18 cellular contexts compared by ENCODE assay signal in genomic region chr15:81184188-81184587, GRCh38. TPM values are rescaled to one million over a fixed set of nuclear protein-coding genes. Genes with fewer than 3 reads are reported as not detected.
A peak's percentile ranks its signal among the peaks of the same experiment; 100 is the strongest.
DNase-seq lines count a peak whose midpoint lies in the region; ATAC-seq and TF ChIP-seq lines count a peak whose summit lies in the region.
"Had no signal": no experiment of that assay in that cellular context is flagged by ENCODE, and none has a peak within 500 bp of the region (broad histone marks: within the 10 kb centered on the region; RNA-seq: fewer than 3 reads in every experiment).

No MANE protein-coding gene starts in this region.

- no peaks in the 10 kb centered on the region for H3K36me3 ChIP-seq in mesenchymal stem cell (ENCODE audit: control insufficient read depth in 1 of 2, insufficient read depth in 2 of 2, low read depth in 1 of 2, low read length in 2 of 2)
- H3K36me3 ChIP-seq in upper lobe of left lung, result no peaks in the 10 kb centered on the region

- no peaks in the 10 kb centered on the region for H3K79me1 ChIP-seq in mesenchymal stem cell (replicated peaks; ENCODE audit: low read length, poor library complexity, severe bottlenecking)

- peak overlapping the region; percentile 68 for H3K4me3 ChIP-seq in coronary artery
- H3K4me3 ChIP-seq in mesenchymal stem cell (ENCODE audit: insufficient read depth in 1 of 2, low read depth in 1 of 2, low read length in 2 of 2), result peak overlapping the region in 1 of 2 experiments; percentile 74
- peak overlapping the region in 3 of 4 donors; percentile 25 to 41 (median 32) for H3K4me3 ChIP-seq in upper lobe of left lung
- H3K4me3 ChIP-seq: PC-9 had no signal

- TF ChIP-seq POLR2A in upper lobe of left lung (IDR thresholded peaks at IDR 0.05), result peak in 1 of 4 donors; percentile 32

- H2AK5ac ChIP-seq in mesenchymal stem cell (ENCODE audit: low read length, severe bottlenecking), result no peak overlapping the region

- no peak overlapping the region for H3K4me3 Mint-ChIP-seq in activated CD4-positive, alpha-beta memory T cell treated with anti-CD3 and anti-CD28 coated beads, Interleukin-2, amount 10 ng/mL, durations not matched to agents 7 days and 5 days
- no peak overlapping the region for H3K4me3 Mint-ChIP-seq in activated CD4-positive, alpha-beta memory T cell treated with anti-CD3 and anti-CD28 coated beads for 36 hours
- H3K4me3 Mint-ChIP-seq: activated CD4-positive, alpha-beta T cell treated with anti-CD3 and anti-CD28 coated beads, Interleukin-2, amount 10 ng/mL, durations not matched to agents 7 days and 5 days; central memory CD8-positive, alpha-beta T cell; natural killer cell treated with Interleukin-12 subunit alpha and Interleukin-12 subunit beta and Interleukin-15 and Interleukin-18, amount 100 ng/mL, for 72 hours; type B pancreatic cell had no signal

- no peak overlapping the region for H4K8ac ChIP-seq in mesenchymal stem cell (ENCODE audit: low read length)

- H2BK5ac ChIP-seq in mesenchymal stem cell (ENCODE audit: low read depth, low read length, poor library complexity, severe bottlenecking), result no peak overlapping the region

- peaks cover 62% of the 10 kb centered on the region for H3K27me3 Mint-ChIP-seq in activated CD4-positive, alpha-beta memory T cell treated with anti-CD3 and anti-CD28 coated beads, Interleukin-2, amount 10 ng/mL, durations not matched to agents 7 days and 5 days
- peaks cover 19% of the 10 kb centered on the region for H3K27me3 Mint-ChIP-seq in activated CD4-positive, alpha-beta memory T cell treated with anti-CD3 and anti-CD28 coated beads for 36 hours

- POLR2A ChIA-PET in activated CD4-positive, alpha-beta memory T cell treated with anti-CD3 and anti-CD28 coated beads, Interleukin-2, amount 10 ng/mL, durations not matched to agents 7 days and 5 days (lab: Charles Lee), result no interaction called here
- POLR2A ChIA-PET in activated CD4-positive, alpha-beta memory T cell treated with anti-CD3 and anti-CD28 coated beads for 36 hours (lab: Charles Lee), result no interaction called here

- H3K27ac ChIP-seq in coronary artery, result peak overlapping the region in 1 of 2 donors; percentile 84
- no peak overlapping the region for H3K27ac ChIP-seq in mesenchymal stem cell (ENCODE audit: low read length, poor library complexity, severe bottlenecking)
- peak overlapping the region; percentile 24 to 70 (median 56) for H3K27ac ChIP-seq in upper lobe of left lung
- H3K27ac ChIP-seq: PC-9 had no signal

- no peaks in the 10 kb centered on the region for H3K9me3 Mint-ChIP-seq in activated CD4-positive, alpha-beta memory T cell treated with anti-CD3 and anti-CD28 coated beads, Interleukin-2, amount 10 ng/mL, durations not matched to agents 7 days and 5 days
- H3K9me3 Mint-ChIP-seq in activated CD4-positive, alpha-beta memory T cell treated with anti-CD3 and anti-CD28 coated beads for 36 hours, result no peaks in the 10 kb centered on the region
- H3K9me3 Mint-ChIP-seq: activated CD4-positive, alpha-beta T cell treated with anti-CD3 and anti-CD28 coated beads, Interleukin-2, amount 10 ng/mL, durations not matched to agents 7 days and 5 days; central memory CD8-positive, alpha-beta T cell; natural killer cell treated with Interleukin-12 subunit alpha and Interleukin-12 subunit beta and Interleukin-15 and Interleukin-18, amount 100 ng/mL, for 72 hours; type B pancreatic cell had no signal

- TF ChIP-seq CTCF in coronary artery (IDR thresholded peaks at IDR 0.05) (no peak), upper lobe of left lung (IDR thresholded peaks at IDR 0.05) (no peak)

- H3K9ac ChIP-seq in mesenchymal stem cell (ENCODE audit: low read length), result peak overlapping the region; percentile 83

- no peak overlapping the region for H3K18ac ChIP-seq in mesenchymal stem cell (ENCODE audit: low read depth in 1 of 2, low read length in 2 of 2)

- DNase-seq in activated CD4-positive, alpha-beta memory T cell treated with anti-CD3 and anti-CD28 coated beads, Interleukin-2, amount 10 ng/mL, durations not matched to agents 7 days and 5 days, result peak; percentile 29
- no peak for DNase-seq in activated CD4-positive, alpha-beta memory T cell treated with anti-CD3 and anti-CD28 coated beads for 36 hours
- DNase-seq in coronary artery (ENCODE audit: low spot score), result no peak
- no peak for DNase-seq in mesenchymal stem cell
- peak in 1 of 2 donors; percentile 47 for DNase-seq in upper lobe of left lung
- no peak for DNase-seq in dermis blood vessel endothelial cell
- DNase-seq in globus pallidus (ENCODE audit: low spot score), result no peak
- DNase-seq: activated CD4-positive, alpha-beta T cell treated with anti-CD3 and anti-CD28 coated beads, Interleukin-2, amount 10 ng/mL, durations not matched to agents 7 days and 5 days; activated effector memory CD4-positive, alpha-beta T cell treated with anti-CD3 and anti-CD28 coated beads, Interleukin-2, amount 50 U/mL, for 16 hours; NCI-H345; PC-9 had no signal

- no peak for TF ChIP-seq EP300 in upper lobe of left lung (IDR thresholded peaks at IDR 0.05)

- H3K4me2 ChIP-seq in mesenchymal stem cell (ENCODE audit: low read length, poor library complexity, severe bottlenecking), result no peak overlapping the region
- H3K4me2 ChIP-seq: PC-9 had no signal

- no peak overlapping the region for H3K23ac ChIP-seq in mesenchymal stem cell (ENCODE audit: low read length in 2 of 2)

- no peak overlapping the region for H2AFZ ChIP-seq in mesenchymal stem cell (ENCODE audit: low read depth, low read length)
- H2AFZ ChIP-seq: PC-9 had no signal

- H2BK15ac ChIP-seq in mesenchymal stem cell (ENCODE audit: low read depth, poor library complexity, severe bottlenecking), result no peak overlapping the region

- no peak overlapping the region for H4K91ac ChIP-seq in mesenchymal stem cell (ENCODE audit: low read length)

- no peaks in the 10 kb centered on the region for H3K9me3 ChIP-seq in mesenchymal stem cell (ENCODE audit: control insufficient read depth, low read length)
- H3K9me3 ChIP-seq in upper lobe of left lung, result no peaks in the 10 kb centered on the region

- no peak overlapping the region for H3K27ac Mint-ChIP-seq in activated CD4-positive, alpha-beta memory T cell treated with anti-CD3 and anti-CD28 coated beads, Interleukin-2, amount 10 ng/mL, durations not matched to agents 7 days and 5 days
- H3K27ac Mint-ChIP-seq in activated CD4-positive, alpha-beta memory T cell treated with anti-CD3 and anti-CD28 coated beads for 36 hours, result no peak overlapping the region
- H3K27ac Mint-ChIP-seq: activated CD4-positive, alpha-beta T cell treated with anti-CD3 and anti-CD28 coated beads, Interleukin-2, amount 10 ng/mL, durations not matched to agents 7 days and 5 days; natural killer cell treated with Interleukin-12 subunit alpha and Interleukin-12 subunit beta and Interleukin-15 and Interleukin-18, amount 100 ng/mL, for 72 hours; type B pancreatic cell had no signal

- intact Hi-C loops in activated CD4-positive, alpha-beta memory T cell treated with anti-CD3 and anti-CD28 coated beads for 36 hours (cut with micrococcal nuclease), result no loop called here

- CTCF ChIA-PET in activated CD4-positive, alpha-beta memory T cell treated with anti-CD3 and anti-CD28 coated beads, Interleukin-2, amount 10 ng/mL, durations not matched to agents 7 days and 5 days (lab: Charles Lee), result no interaction called here
- CTCF ChIA-PET in activated CD4-positive, alpha-beta memory T cell treated with anti-CD3 and anti-CD28 coated beads for 36 hours (lab: Charles Lee), result interaction anchor here (1.1 kb wide), 1 partner anchor 82 kb away, joined by 3 read pairs; no protein-coding TSS in a partner anchor

- no peak overlapping the region for H2BK12ac ChIP-seq in mesenchymal stem cell (ENCODE audit: low read length in 2 of 2)

- no peak overlapping the region for H3K14ac ChIP-seq in mesenchymal stem cell (ENCODE audit: low read length in 2 of 2)

- no peak overlapping the region for H2BK120ac ChIP-seq in mesenchymal stem cell (ENCODE audit: low read depth, low read length)

- H3K4me1 ChIP-seq in mesenchymal stem cell (ENCODE audit: control insufficient read depth, insufficient read depth, low read depth, low read length) (no peaks in the 10 kb centered on the region), upper lobe of left lung (peaks cover 0 to 4% (median 0%) of the 10 kb centered on the region in 4 donors)

- H3K4ac ChIP-seq in mesenchymal stem cell (ENCODE audit: low read depth in 1 of 2, low read length in 2 of 2), result no peak overlapping the region

- H3K36me3 Mint-ChIP-seq in activated CD4-positive, alpha-beta memory T cell treated with anti-CD3 and anti-CD28 coated beads, Interleukin-2, amount 10 ng/mL, durations not matched to agents 7 days and 5 days (ENCODE audit: low read depth), result no peaks in the 10 kb centered on the region
- H3K36me3 Mint-ChIP-seq in activated CD4-positive, alpha-beta memory T cell treated with anti-CD3 and anti-CD28 coated beads for 36 hours, result no peaks in the 10 kb centered on the region
- H3K36me3 Mint-ChIP-seq: natural killer cell treated with Interleukin-12 subunit alpha and Interleukin-12 subunit beta and Interleukin-15 and Interleukin-18, amount 100 ng/mL, for 72 hours; type B pancreatic cell had no signal

- H3K27me3 ChIP-seq in mesenchymal stem cell (ENCODE audit: control insufficient read depth in 1 of 2, insufficient read depth in 1 of 2, low read length in 2 of 2) (no peaks in the 10 kb centered on the region), upper lobe of left lung (no peaks in the 10 kb centered on the region)

- ATAC-seq in upper lobe of left lung (ENCODE audit: low FRiP score in 2 of 2) (peak; percentile 64 to 74), HG03039 (IDR thresholded peaks at IDR 0.05; ENCODE audit: unreplicated experiment) (no peak)
- ATAC-seq: natural killer cell treated with Interleukin-12 subunit alpha and Interleukin-12 subunit beta and Interleukin-15 and Interleukin-18, amount 100 ng/mL, for 72 hours had no signal

- WGBS in mesenchymal stem cell, result 59% methylated on average over 5 of the region's 5 CpGs
- WGBS in upper lobe of left lung, 2 donors, result 47 to 67% methylated on average over 5 of the region's 5 CpGs

- peaks cover 20% of the 10 kb centered on the region for H3K4me1 Mint-ChIP-seq in activated CD4-positive, alpha-beta memory T cell treated with anti-CD3 and anti-CD28 coated beads, Interleukin-2, amount 10 ng/mL, durations not matched to agents 7 days and 5 days
- no peaks in the 10 kb centered on the region for H3K4me1 Mint-ChIP-seq in activated CD4-positive, alpha-beta memory T cell treated with anti-CD3 and anti-CD28 coated beads for 36 hours (ENCODE audit: low read depth)
- H3K4me1 Mint-ChIP-seq: central memory CD8-positive, alpha-beta T cell had no signal

RNA-seq across cellular contexts. Expression of gene IL16, which starts 12.5 kb away (rescaled TPM):
- total RNA-seq in activated CD4-positive, alpha-beta memory T cell treated with anti-CD3 and anti-CD28 coated beads, Interleukin-2, amount 10 ng/mL, durations not matched to agents 7 days and 5 days, result 100 to 1,000 TPM; 196 to 200 TPM
- 10 to 100 TPM; 58.8 to 63.1 TPM for total RNA-seq in activated CD4-positive, alpha-beta memory T cell treated with anti-CD3 and anti-CD28 coated beads for 36 hours
- polyA plus RNA-seq in mesenchymal stem cell (2013, experiment 1 of 2), result 0.01 TPM
- not detected for polyA plus RNA-seq in mesenchymal stem cell (2013, experiment 2 of 2)
- 100 to 1,000 TPM in 1 of 6 donors, 10 to 100 TPM in 5; 18.9 to 102 (median 31.8) TPM for total RNA-seq in upper lobe of left lung
- 2.6 and 3.6 TPM in 2 replicates for total RNA-seq in dermis blood vessel endothelial cell
- total RNA-seq: A172 had no signal

RNA-seq across cellular contexts. Expression of gene CFAP161, which starts 50.1 kb away (rescaled TPM):
- not detected for total RNA-seq in activated CD4-positive, alpha-beta memory T cell treated with anti-CD3 and anti-CD28 coated beads, Interleukin-2, amount 10 ng/mL, durations not matched to agents 7 days and 5 days
- not detected for total RNA-seq in activated CD4-positive, alpha-beta memory T cell treated with anti-CD3 and anti-CD28 coated beads for 36 hours
- polyA plus RNA-seq in mesenchymal stem cell (2013, experiment 1 of 2), result not detected
- polyA plus RNA-seq in mesenchymal stem cell (2013, experiment 2 of 2), result not detected
- total RNA-seq in upper lobe of left lung, result 1 to 10 TPM; 1.2 to 9.0 (median 2.6) TPM
- 0.23 and 0.34 TPM in 2 replicates for total RNA-seq in dermis blood vessel endothelial cell
- total RNA-seq: A172; activated CD4-positive, alpha-beta T cell treated with anti-CD3 and anti-CD28 coated beads, Interleukin-2, amount 10 ng/mL, durations not matched to agents 7 days and 5 days; epithelial cell of proximal tubule; natural killer cell treated with Interleukin-12 subunit alpha and Interleukin-12 subunit beta and Interleukin-15 and Interleukin-18, amount 100 ng/mL, for 72 hours; T-helper 1 cell treated with Interleukin-12 subunit alpha and Interleukin-12 subunit beta and Interleukin-4 antibody, amounts not matched to agents 30 ng/mL and 1 ng/mL, for 36 hours had no signal
